1 cellular context compared by ENCODE assay signal in the genomic region with DNA sequence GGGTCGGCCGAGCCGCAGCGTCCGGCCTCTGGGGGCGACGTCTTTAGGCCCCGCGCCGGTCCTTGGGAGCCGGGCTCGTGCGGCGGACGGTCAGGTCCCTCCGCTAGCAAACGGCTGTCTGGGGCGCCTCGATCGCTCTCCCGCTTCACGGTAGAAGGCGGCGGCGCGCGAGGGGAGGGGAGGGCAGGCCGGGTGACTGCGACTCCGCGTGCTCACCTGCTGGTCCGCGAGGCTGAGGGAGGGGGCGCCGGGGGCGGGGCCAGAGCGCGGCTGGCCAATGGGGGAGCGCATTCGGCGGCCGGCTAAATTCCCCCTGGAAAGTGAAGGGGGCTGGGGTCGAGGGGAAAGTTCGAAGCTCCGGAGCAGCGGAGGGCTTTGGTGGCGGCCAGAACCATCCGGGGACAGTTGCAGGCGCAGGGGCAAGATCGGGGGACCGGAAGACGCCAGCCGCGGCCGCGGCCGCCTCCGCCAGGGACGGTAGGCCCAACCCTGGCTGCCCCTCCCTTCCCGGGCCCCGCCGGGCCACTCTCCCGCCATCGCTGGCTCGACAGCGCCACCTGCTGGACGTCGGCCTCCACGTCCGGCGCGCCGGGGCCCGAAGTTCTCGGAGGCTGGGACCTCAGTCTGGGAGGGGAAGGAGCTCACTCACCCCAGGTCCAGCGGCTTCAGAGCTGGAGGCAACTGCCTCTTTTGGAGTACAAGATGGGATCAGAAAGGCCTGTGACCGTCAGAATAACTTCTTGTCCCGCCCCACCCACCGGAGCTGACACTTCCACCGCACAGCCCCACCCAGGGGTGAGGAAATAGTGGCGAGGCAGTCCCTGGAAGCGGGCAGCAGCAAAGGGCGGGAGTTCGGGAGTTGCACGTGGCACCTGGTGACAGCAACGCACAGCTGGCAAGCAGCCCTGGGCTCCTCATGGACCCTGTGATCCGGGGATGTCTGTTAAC.
TF ChIP-seq lines count a peak whose summit lies in the region.

No MANE protein-coding gene starts in this region.

TF ChIP-seq in WTC11, 78 proteins besides CTCF, POLR2A, EP300 and RAD21 (continued from another document):
- TF ChIP-seq, protein P1, sequence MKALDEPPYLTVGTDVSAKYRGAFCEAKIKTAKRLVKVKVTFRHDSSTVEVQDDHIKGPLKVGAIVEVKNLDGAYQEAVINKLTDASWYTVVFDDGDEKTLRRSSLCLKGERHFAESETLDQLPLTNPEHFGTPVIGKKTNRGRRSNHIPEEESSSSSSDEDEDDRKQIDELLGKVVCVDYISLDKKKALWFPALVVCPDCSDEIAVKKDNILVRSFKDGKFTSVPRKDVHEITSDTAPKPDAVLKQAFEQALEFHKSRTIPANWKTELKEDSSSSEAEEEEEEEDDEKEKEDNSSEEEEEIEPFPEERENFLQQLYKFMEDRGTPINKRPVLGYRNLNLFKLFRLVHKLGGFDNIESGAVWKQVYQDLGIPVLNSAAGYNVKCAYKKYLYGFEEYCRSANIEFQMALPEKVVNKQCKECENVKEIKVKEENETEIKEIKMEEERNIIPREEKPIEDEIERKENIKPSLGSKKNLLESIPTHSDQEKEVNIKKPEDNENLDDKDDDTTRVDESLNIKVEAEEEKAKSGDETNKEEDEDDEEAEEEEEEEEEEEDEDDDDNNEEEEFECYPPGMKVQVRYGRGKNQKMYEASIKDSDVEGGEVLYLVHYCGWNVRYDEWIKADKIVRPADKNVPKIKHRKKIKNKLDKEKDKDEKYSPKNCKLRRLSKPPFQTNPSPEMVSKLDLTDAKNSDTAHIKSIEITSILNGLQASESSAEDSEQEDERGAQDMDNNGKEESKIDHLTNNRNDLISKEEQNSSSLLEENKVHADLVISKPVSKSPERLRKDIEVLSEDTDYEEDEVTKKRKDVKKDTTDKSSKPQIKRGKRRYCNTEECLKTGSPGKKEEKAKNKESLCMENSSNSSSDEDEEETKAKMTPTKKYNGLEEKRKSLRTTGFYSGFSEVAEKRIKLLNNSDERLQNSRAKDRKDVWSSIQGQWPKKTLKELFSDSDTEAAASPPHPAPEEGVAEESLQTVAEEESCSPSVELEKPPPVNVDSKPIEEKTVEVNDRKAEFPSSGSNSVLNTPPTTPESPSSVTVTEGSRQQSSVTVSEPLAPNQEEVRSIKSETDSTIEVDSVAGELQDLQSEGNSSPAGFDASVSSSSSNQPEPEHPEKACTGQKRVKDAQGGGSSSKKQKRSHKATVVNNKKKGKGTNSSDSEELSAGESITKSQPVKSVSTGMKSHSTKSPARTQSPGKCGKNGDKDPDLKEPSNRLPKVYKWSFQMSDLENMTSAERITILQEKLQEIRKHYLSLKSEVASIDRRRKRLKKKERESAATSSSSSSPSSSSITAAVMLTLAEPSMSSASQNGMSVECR (CRISPR knock-in tag; IDR thresholded peaks at IDR 0.05; ENCODE audit: borderline replicate concordance): no peak; the same call in 1 of the 2 replicates
- TF ChIP-seq FOXK1 (CRISPR knock-in tag; IDR thresholded peaks at IDR 0.05) (no peak), OVOL2 (CRISPR knock-in tag; IDR thresholded peaks at IDR 0.05; ENCODE audit: borderline replicate concordance) (no peak), ZBTB21 (CRISPR knock-in tag; IDR thresholded peaks at IDR 0.05; ENCODE audit: borderline replicate concordance) (0 out of 2 replicates have a peak, but pooled peaks have one; percentile 59), TEAD4 (CRISPR knock-in tag; IDR thresholded peaks at IDR 0.05) (no peak), TCF7 (CRISPR knock-in tag; IDR thresholded peaks at IDR 0.05; ENCODE audit: low read depth) (no peak), ATF1 (CRISPR knock-in tag; IDR thresholded peaks at IDR 0.05) (no peak), ZNF219 (CRISPR knock-in tag; IDR thresholded peaks at IDR 0.05; ENCODE audit: borderline replicate concordance) (no peak), FOXP1 (CRISPR knock-in tag; IDR thresholded peaks at IDR 0.05; ENCODE audit: borderline replicate concordance) (peak; percentile 43; the same call in 1 of the 2 replicates), ETV6 (CRISPR knock-in tag; IDR thresholded peaks at IDR 0.05) (peak; percentile 78), ZNF396 (CRISPR knock-in tag; IDR thresholded peaks at IDR 0.05; ENCODE audit: borderline replicate concordance) (no peak), SP1 (CRISPR knock-in tag; conservative IDR thresholded peaks at IDR 0.05) (peak; percentile 52; the same call in 1 of the 2 replicates), MYBL2 (CRISPR knock-in tag; IDR thresholded peaks at IDR 0.05) (0 out of 2 replicates have a peak, but pooled peaks have one; percentile 30), EMX1 (CRISPR knock-in tag; IDR thresholded peaks at IDR 0.05) (no peak), TEAD1 (CRISPR knock-in tag; IDR thresholded peaks at IDR 0.05) (peak; percentile 87), SMAD4 (CRISPR knock-in tag; IDR thresholded peaks at IDR 0.05) (no peak)
- TF ChIP-seq, protein P2, sequence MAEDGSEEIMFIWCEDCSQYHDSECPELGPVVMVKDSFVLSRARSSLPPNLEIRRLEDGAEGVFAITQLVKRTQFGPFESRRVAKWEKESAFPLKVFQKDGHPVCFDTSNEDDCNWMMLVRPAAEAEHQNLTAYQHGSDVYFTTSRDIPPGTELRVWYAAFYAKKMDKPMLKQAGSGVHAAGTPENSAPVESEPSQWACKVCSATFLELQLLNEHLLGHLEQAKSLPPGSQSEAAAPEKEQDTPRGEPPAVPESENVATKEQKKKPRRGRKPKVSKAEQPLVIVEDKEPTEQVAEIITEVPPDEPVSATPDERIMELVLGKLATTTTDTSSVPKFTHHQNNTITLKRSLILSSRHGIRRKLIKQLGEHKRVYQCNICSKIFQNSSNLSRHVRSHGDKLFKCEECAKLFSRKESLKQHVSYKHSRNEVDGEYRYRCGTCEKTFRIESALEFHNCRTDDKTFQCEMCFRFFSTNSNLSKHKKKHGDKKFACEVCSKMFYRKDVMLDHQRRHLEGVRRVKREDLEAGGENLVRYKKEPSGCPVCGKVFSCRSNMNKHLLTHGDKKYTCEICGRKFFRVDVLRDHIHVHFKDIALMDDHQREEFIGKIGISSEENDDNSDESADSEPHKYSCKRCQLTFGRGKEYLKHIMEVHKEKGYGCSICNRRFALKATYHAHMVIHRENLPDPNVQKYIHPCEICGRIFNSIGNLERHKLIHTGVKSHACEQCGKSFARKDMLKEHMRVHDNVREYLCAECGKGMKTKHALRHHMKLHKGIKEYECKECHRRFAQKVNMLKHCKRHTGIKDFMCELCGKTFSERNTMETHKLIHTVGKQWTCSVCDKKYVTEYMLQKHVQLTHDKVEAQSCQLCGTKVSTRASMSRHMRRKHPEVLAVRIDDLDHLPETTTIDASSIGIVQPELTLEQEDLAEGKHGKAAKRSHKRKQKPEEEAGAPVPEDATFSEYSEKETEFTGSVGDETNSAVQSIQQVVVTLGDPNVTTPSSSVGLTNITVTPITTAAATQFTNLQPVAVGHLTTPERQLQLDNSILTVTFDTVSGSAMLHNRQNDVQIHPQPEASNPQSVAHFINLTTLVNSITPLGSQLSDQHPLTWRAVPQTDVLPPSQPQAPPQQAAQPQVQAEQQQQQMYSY (CRISPR knock-in tag; IDR thresholded peaks at IDR 0.05): 0 out of 2 replicates have a peak, but pooled peaks have one; percentile 8
- TF ChIP-seq, protein P3, sequence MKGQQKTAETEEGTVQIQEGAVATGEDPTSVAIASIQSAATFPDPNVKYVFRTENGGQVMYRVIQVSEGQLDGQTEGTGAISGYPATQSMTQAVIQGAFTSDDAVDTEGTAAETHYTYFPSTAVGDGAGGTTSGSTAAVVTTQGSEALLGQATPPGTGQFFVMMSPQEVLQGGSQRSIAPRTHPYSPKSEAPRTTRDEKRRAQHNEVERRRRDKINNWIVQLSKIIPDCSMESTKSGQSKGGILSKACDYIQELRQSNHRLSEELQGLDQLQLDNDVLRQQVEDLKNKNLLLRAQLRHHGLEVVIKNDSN (CRISPR knock-in tag; IDR thresholded peaks at IDR 0.05): 0 out of 2 replicates have a peak, but pooled peaks have one; percentile 36
- TF ChIP-seq, protein P4, sequence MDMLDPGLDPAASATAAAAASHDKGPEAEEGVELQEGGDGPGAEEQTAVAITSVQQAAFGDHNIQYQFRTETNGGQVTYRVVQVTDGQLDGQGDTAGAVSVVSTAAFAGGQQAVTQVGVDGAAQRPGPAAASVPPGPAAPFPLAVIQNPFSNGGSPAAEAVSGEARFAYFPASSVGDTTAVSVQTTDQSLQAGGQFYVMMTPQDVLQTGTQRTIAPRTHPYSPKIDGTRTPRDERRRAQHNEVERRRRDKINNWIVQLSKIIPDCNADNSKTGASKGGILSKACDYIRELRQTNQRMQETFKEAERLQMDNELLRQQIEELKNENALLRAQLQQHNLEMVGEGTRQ (CRISPR knock-in tag; IDR thresholded peaks at IDR 0.05): no peak
- TF ChIP-seq, protein P5, sequence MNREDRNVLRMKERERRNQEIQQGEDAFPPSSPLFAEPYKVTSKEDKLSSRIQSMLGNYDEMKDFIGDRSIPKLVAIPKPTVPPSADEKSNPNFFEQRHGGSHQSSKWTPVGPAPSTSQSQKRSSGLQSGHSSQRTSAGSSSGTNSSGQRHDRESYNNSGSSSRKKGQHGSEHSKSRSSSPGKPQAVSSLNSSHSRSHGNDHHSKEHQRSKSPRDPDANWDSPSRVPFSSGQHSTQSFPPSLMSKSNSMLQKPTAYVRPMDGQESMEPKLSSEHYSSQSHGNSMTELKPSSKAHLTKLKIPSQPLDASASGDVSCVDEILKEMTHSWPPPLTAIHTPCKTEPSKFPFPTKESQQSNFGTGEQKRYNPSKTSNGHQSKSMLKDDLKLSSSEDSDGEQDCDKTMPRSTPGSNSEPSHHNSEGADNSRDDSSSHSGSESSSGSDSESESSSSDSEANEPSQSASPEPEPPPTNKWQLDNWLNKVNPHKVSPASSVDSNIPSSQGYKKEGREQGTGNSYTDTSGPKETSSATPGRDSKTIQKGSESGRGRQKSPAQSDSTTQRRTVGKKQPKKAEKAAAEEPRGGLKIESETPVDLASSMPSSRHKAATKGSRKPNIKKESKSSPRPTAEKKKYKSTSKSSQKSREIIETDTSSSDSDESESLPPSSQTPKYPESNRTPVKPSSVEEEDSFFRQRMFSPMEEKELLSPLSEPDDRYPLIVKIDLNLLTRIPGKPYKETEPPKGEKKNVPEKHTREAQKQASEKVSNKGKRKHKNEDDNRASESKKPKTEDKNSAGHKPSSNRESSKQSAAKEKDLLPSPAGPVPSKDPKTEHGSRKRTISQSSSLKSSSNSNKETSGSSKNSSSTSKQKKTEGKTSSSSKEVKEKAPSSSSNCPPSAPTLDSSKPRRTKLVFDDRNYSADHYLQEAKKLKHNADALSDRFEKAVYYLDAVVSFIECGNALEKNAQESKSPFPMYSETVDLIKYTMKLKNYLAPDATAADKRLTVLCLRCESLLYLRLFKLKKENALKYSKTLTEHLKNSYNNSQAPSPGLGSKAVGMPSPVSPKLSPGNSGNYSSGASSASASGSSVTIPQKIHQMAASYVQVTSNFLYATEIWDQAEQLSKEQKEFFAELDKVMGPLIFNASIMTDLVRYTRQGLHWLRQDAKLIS (CRISPR knock-in tag; IDR thresholded peaks at IDR 0.05; ENCODE audit: borderline replicate concordance): no peak
- TF ChIP-seq, protein P6, sequence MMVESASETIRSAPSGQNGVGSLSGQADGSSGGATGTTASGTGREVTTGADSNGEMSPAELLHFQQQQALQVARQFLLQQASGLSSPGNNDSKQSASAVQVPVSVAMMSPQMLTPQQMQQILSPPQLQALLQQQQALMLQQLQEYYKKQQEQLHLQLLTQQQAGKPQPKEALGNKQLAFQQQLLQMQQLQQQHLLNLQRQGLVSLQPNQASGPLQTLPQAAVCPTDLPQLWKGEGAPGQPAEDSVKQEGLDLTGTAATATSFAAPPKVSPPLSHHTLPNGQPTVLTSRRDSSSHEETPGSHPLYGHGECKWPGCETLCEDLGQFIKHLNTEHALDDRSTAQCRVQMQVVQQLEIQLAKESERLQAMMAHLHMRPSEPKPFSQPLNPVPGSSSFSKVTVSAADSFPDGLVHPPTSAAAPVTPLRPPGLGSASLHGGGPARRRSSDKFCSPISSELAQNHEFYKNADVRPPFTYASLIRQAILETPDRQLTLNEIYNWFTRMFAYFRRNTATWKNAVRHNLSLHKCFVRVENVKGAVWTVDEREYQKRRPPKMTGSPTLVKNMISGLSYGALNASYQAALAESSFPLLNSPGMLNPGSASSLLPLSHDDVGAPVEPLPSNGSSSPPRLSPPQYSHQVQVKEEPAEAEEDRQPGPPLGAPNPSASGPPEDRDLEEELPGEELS (CRISPR knock-in tag; IDR thresholded peaks at IDR 0.05): peak; percentile 73
- TF ChIP-seq, protein P7, sequence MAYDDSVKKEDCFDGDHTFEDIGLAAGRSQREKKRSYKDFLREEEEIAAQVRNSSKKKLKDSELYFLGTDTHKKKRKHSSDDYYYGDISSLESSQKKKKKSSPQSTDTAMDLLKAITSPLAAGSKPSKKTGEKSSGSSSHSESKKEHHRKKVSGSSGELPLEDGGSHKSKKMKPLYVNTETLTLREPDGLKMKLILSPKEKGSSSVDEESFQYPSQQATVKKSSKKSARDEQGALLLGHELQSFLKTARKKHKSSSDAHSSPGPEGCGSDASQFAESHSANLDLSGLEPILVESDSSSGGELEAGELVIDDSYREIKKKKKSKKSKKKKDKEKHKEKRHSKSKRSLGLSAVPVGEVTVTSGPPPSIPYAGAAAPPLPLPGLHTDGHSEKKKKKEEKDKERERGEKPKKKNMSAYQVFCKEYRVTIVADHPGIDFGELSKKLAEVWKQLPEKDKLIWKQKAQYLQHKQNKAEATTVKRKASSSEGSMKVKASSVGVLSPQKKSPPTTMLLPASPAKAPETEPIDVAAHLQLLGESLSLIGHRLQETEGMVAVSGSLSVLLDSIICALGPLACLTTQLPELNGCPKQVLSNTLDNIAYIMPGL (CRISPR knock-in tag; IDR thresholded peaks at IDR 0.05): peak; percentile 55; the same call in 1 of the 2 replicates
- TF ChIP-seq, protein P8, sequence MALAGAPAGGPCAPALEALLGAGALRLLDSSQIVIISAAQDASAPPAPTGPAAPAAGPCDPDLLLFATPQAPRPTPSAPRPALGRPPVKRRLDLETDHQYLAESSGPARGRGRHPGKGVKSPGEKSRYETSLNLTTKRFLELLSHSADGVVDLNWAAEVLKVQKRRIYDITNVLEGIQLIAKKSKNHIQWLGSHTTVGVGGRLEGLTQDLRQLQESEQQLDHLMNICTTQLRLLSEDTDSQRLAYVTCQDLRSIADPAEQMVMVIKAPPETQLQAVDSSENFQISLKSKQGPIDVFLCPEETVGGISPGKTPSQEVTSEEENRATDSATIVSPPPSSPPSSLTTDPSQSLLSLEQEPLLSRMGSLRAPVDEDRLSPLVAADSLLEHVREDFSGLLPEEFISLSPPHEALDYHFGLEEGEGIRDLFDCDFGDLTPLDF (CRISPR knock-in tag; IDR thresholded peaks at IDR 0.05): 0 out of 2 replicates have a peak, but pooled peaks have one; percentile 60
- TF ChIP-seq, protein P9, sequence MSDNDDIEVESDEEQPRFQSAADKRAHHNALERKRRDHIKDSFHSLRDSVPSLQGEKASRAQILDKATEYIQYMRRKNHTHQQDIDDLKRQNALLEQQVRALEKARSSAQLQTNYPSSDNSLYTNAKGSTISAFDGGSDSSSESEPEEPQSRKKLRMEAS (CRISPR knock-in tag; IDR thresholded peaks at IDR 0.05): peak; percentile 84; the same call in 1 of the 2 replicates
